In the genomic region with DNA sequence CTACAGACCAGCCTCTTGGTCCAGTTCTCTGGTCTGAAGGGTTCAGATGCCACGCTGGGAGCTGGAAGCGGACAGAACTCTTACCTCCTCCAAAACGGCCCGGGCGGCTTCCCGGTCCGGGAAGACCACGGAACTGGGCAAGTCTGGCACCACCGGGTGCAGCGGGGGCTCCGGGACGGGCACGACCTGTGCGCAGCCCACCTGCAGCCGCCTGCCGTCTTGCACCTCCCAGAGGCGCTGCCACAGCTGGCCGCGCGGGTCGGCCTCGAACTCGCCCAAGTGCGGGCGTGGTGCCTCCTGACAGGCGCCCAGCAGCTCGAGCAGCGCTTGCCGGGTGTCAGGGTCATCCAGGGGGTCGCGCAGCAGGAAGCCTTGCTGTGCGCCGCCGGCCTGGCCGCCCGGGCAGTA, we compare ENCODE assay signal across 8 cellular contexts. TPM values are rescaled to one million over a fixed set of nuclear protein-coding genes. Genes with fewer than 3 reads are reported as not detected.
DNase-seq lines count a peak whose midpoint lies in the region; ATAC-seq and TF ChIP-seq lines count a peak whose summit lies in the region.

No MANE protein-coding gene starts in this region.

- H3K9me3 Mint-ChIP-seq in activated CD8-positive, alpha-beta T cell treated with anti-CD3 and anti-CD28 coated beads, Interleukin-2, amount 10 ng/mL, durations not matched to agents 7 days and 5 days (ENCODE audit: insufficient read depth): peaks cover 9% of the 10 kb centered on the region

- H3K27me3 ChIP-seq in heart left ventricle (no peaks in the 10 kb centered on the region), gastrocnemius medialis (no peaks in the 10 kb centered on the region)

- POLR2A ChIA-PET in activated CD8-positive, alpha-beta T cell treated with anti-CD3 and anti-CD28 coated beads, Interleukin-2, amount 10 ng/mL, durations not matched to agents 7 days and 5 days (lab: Charles Lee): interaction anchor here (0.6 to 10.1 kb wide), 20 partner anchors 8 to 1971 kb away, joined by 3 to 372 read pairs (median 5); partner anchors contain the start of genes ID2, RNF144A and RSAD2

- TF ChIP-seq POLR2A in heart left ventricle (IDR thresholded peaks at IDR 0.05) (no peak), gastrocnemius medialis (IDR thresholded peaks at IDR 0.05) (no peak)

- H3K36me3 Mint-ChIP-seq in activated CD8-positive, alpha-beta T cell treated with anti-CD3 and anti-CD28 coated beads, Interleukin-2, amount 10 ng/mL, durations not matched to agents 7 days and 5 days (ENCODE audit: low read depth): peaks cover 69% of the 10 kb centered on the region

- peak overlapping the region; percentile 90 for H3K4me3 Mint-ChIP-seq in activated CD8-positive, alpha-beta T cell treated with anti-CD3 and anti-CD28 coated beads, Interleukin-2, amount 10 ng/mL, durations not matched to agents 7 days and 5 days

- CTCF ChIA-PET in activated CD8-positive, alpha-beta T cell treated with anti-CD3 and anti-CD28 coated beads, Interleukin-2, amount 10 ng/mL, durations not matched to agents 7 days and 5 days (lab: Charles Lee): interaction anchor here (0.6 to 7.1 kb wide), 18 partner anchors 11 to 179 kb away, joined by 3 to 157 read pairs (median 6); partner anchors contain the start of gene RSAD2

- in situ Hi-C loops in gastrocnemius medialis (cut with MboI; ENCODE audit: low sequenced_read_pairs in 4 of 4): no loop called here

- H3K36me3 ChIP-seq in heart left ventricle (peaks cover 0 to 34% (median 10%) of the 10 kb centered on the region in 9 donors), gastrocnemius medialis (peaks cover 0 to 5% of the 10 kb centered on the region in 2 donors)

- DNase-seq in NCI-H345 (lab: John Stamatoyannopoulos, UW) (peak; percentile 63), NCI-H345 treated with DMSO at 0.1 percent for 48 hours (lab: John Stamatoyannopoulos, UW; ENCODE audit: unreplicated experiment) (no peak), heart left ventricle (peak; percentile 20 to 80 (median 53)), gastrocnemius medialis (no peak), DMS153 (lab: John Stamatoyannopoulos, UW) (no peak), NCI-H146 treated with DMSO at 0.1 percent for 48 hours (lab: John Stamatoyannopoulos, UW; ENCODE audit: unreplicated experiment) (no peak)
- DNase-seq in activated CD8-positive, alpha-beta T cell treated with anti-CD3 and anti-CD28 coated beads, Interleukin-2, amount 10 ng/mL, durations not matched to agents 7 days and 5 days: peak; percentile 42

- peak overlapping the region; percentile 58 to 92 (median 80) for H3K4me3 ChIP-seq in heart left ventricle
- peak overlapping the region; percentile 64 to 98 (median 74) for H3K4me3 ChIP-seq in gastrocnemius medialis

- intact Hi-C loops in heart left ventricle (cut with DNase I) (no loop called here), gastrocnemius medialis (cut with DNase I; ENCODE audit: low total_unique reads) (no loop called here)

- H3K27me3 Mint-ChIP-seq in activated CD8-positive, alpha-beta T cell treated with anti-CD3 and anti-CD28 coated beads, Interleukin-2, amount 10 ng/mL, durations not matched to agents 7 days and 5 days (ENCODE audit: low read depth): no peaks in the 10 kb centered on the region

- ATAC-seq in HG03095 (IDR thresholded peaks at IDR 0.05; ENCODE audit: unreplicated experiment) (peak; percentile 19), heart left ventricle (peak in 1 of 4 donors; percentile 22), gastrocnemius medialis (peak in 1 of 2 donors; percentile 11)
- ATAC-seq in activated CD8-positive, alpha-beta T cell treated with anti-CD3 and anti-CD28 coated beads, Interleukin-2, amount 10 ng/mL, durations not matched to agents 7 days and 5 days: peak; percentile 16

- TF ChIP-seq CTCF in heart left ventricle (IDR thresholded peaks at IDR 0.05) (no peak), gastrocnemius medialis (IDR thresholded peaks at IDR 0.05 in 4 of 5, conservative IDR thresholded peaks at IDR 0.05 in 1 of 5) (no peak)

- peak overlapping the region; percentile 94 for H3K27ac Mint-ChIP-seq in activated CD8-positive, alpha-beta T cell treated with anti-CD3 and anti-CD28 coated beads, Interleukin-2, amount 10 ng/mL, durations not matched to agents 7 days and 5 days

- H3K9me3 ChIP-seq in heart left ventricle (peaks cover 0 to 9% (median 0%) of the 10 kb centered on the region in 12 donors), gastrocnemius medialis (no peaks in the 10 kb centered on the region)

- peak overlapping the region; percentile 27 to 93 (median 90) for H3K27ac ChIP-seq in heart left ventricle
- H3K27ac ChIP-seq in gastrocnemius medialis: peak overlapping the region; percentile 19 to 80 (median 60)

- H3K4me1 Mint-ChIP-seq in activated CD8-positive, alpha-beta T cell treated with anti-CD3 and anti-CD28 coated beads, Interleukin-2, amount 10 ng/mL, durations not matched to agents 7 days and 5 days (ENCODE audit: low read depth): peaks cover 72% of the 10 kb centered on the region

- H3K4me1 ChIP-seq in heart left ventricle: peaks cover 0 to 34% (median 24%) of the 10 kb centered on the region in 12 donors
- H3K4me1 ChIP-seq in gastrocnemius medialis: peaks cover 6 to 12% of the 10 kb centered on the region in 2 donors

- WGBS in heart left ventricle, 4 donors: 6 to 23% (median 12%) methylated on average over 15 to 36 of the region's 36 CpGs

RNA-seq across cellular contexts. Expression of gene CMPK2, which starts 0.8 kb away (rescaled TPM):
- total RNA-seq in activated CD8-positive, alpha-beta T cell treated with anti-CD3 and anti-CD28 coated beads, Interleukin-2, amount 10 ng/mL, durations not matched to agents 7 days and 5 days: 10 to 100 TPM; 84.0 to 90.8 TPM
- 10 to 100 TPM in 2 of 9 donors, 1 to 10 TPM in 7; 3.3 to 33.2 (median 6.5) TPM for total RNA-seq in heart left ventricle
- polyA plus RNA-seq in heart left ventricle: 1 to 10 TPM; 2.0 to 3.5 TPM
- 10 to 100 TPM in 1 of 4 donors, 1 to 10 TPM in 3; 2.1 to 12.2 (median 3.3) TPM for total RNA-seq in gastrocnemius medialis

RNA-seq across cellular contexts. Expression of gene RSAD2, which starts 12.6 kb away (rescaled TPM):
- 10 to 100 TPM; 72.4 to 74.5 TPM for total RNA-seq in activated CD8-positive, alpha-beta T cell treated with anti-CD3 and anti-CD28 coated beads, Interleukin-2, amount 10 ng/mL, durations not matched to agents 7 days and 5 days
- total RNA-seq in heart left ventricle: 10 to 100 TPM in 2 of 9 donors, 1 to 10 TPM in 7; 1.2 to 18.0 (median 4.8) TPM
- 1 to 10 TPM; 1.9 to 2.9 TPM for polyA plus RNA-seq in heart left ventricle
- 1 to 10 TPM; 1.2 to 4.2 (median 2.9) TPM for total RNA-seq in gastrocnemius medialis

RNA-seq across cellular contexts. Expression of gene RNF144A, which starts 52.3 kb away (rescaled TPM):
- total RNA-seq in activated CD8-positive, alpha-beta T cell treated with anti-CD3 and anti-CD28 coated beads, Interleukin-2, amount 10 ng/mL, durations not matched to agents 7 days and 5 days: 10 to 100 TPM; 76.9 to 87.0 TPM
- total RNA-seq in heart left ventricle (10 to 100 TPM; 10.3 to 27.2 (median 14.9) TPM), gastrocnemius medialis (10 to 100 TPM in 2 of 4 donors, 1 to 10 TPM in 2; 4.9 to 16.2 (median 10.2) TPM)
- polyA plus RNA-seq in heart left ventricle: 1 to 10 TPM; 3.5 to 6.4 TPM

Comparison
In these comparisons a context has a peak if more than half of its experiments do, and no peak if none do; other contexts are left out.
1. DNase-seq: peak in NCI-H345 (single experiment), activated CD8-positive, alpha-beta T cell treated with anti-CD3 and anti-CD28 coated beads, Interleukin-2, amount 10 ng/mL, durations not matched to agents 7 days and 5 days (single experiment) and heart left ventricle (5 of 5); none in NCI-H345 treated with DMSO at 0.1 percent for 48 hours (single experiment), gastrocnemius medialis (0 of 2), DMS153 (single experiment) and NCI-H146 treated with DMSO at 0.1 percent for 48 hours (single experiment).